8 cellular contexts compared by ENCODE assay signal in genomic region chrX:19739683-19740082, GRCh38.
A peak's percentile ranks its signal among the peaks of the same experiment; 100 is the strongest.
DNase-seq lines count a peak whose midpoint lies in the region; ATAC-seq and TF ChIP-seq lines count a peak whose summit lies in the region.

No MANE protein-coding gene starts in this region.

- intact Hi-C loops in activated B cell treated with CpG ODN at 0.5 μM for 24 hours (cut with micrococcal nuclease) = loop anchor here (1.0 to 10.0 kb wide), 6 partner anchors 55 to 328 kb away; partner anchors contain the start of gene BCLAF3
- intact Hi-C loops in dorsolateral prefrontal cortex (cut with DNase I) = loop anchor here in 1 of 2 donors (2.0 kb wide), 1 partner anchor 149 kb away; no protein-coding TSS in a partner anchor
- intact Hi-C loops in thyroid gland (cut with DNase I) = no loop called here

- H4K8ac ChIP-seq in mesenchymal stem cell (ENCODE audit: low read length) = no peak overlapping the region

- H3K23ac ChIP-seq in mesenchymal stem cell (ENCODE audit: low read length in 2 of 2) = no peak overlapping the region

- CTCF ChIA-PET in activated B cell treated with CpG ODN at 0.5 μM for 24 hours (lab: Charles Lee) = interaction anchor here (0.7 to 3.8 kb wide), 7 partner anchors 33 to 165 kb away, joined by 3 to 20 read pairs (median 4); partner anchors contain the start of gene SH3KBP1

- DNase-seq in activated T-cell treated with anti-CD3 and anti-CD28 coated beads for 1 hour (ENCODE audit: low read depth) (peak; percentile 11), activated T-cell treated with anti-CD3 and anti-CD28 coated beads for 4 hours (no peak), NB4 (ENCODE audit: low read depth) (peak; percentile 73), activated B cell treated with CpG ODN at 0.5 μM for 24 hours (no peak), dorsolateral prefrontal cortex (peak in 3 of 10 donors; percentile 6 to 31 (median 10)), mesenchymal stem cell (peak; percentile 66), thyroid gland (peak; percentile 37 to 42)

- no peak overlapping the region for H2AK5ac ChIP-seq in mesenchymal stem cell (ENCODE audit: low read length, severe bottlenecking)

- no peaks in the 10 kb centered on the region for H3K27me3 Mint-ChIP-seq in activated B cell treated with CpG ODN at 0.5 μM for 24 hours

- no peak overlapping the region for H4K91ac ChIP-seq in mesenchymal stem cell (ENCODE audit: low read length)

- H3K4me3 Mint-ChIP-seq in activated B cell treated with CpG ODN at 0.5 μM for 24 hours = no peak overlapping the region

- no peak overlapping the region for H2BK5ac ChIP-seq in mesenchymal stem cell (ENCODE audit: low read depth, low read length, poor library complexity, severe bottlenecking)

- peaks cover 0 to 3% of the 10 kb centered on the region in 2 experiments for H3K36me3 ChIP-seq in mesenchymal stem cell (ENCODE audit: control insufficient read depth in 1 of 2, insufficient read depth in 2 of 2, low read depth in 1 of 2, low read length in 2 of 2)
- no peaks in the 10 kb centered on the region for H3K36me3 ChIP-seq in thyroid gland

- H3K4me3 ChIP-seq in NB4 (ENCODE audit: low read depth, low read length) = no peak overlapping the region
- no peak overlapping the region for H3K4me3 ChIP-seq in dorsolateral prefrontal cortex
- no peak overlapping the region for H3K4me3 ChIP-seq in mesenchymal stem cell (ENCODE audit: insufficient read depth in 1 of 2, low read depth in 1 of 2, low read length in 2 of 2)
- H3K4me3 ChIP-seq in thyroid gland (replicated peaks in 1 of 3) = no peak overlapping the region

- peak; percentile 57 for ATAC-seq in activated B cell treated with CpG ODN at 0.5 μM for 24 hours (ENCODE audit: low read depth)
- ATAC-seq in HG03159 (IDR thresholded peaks at IDR 0.05; ENCODE audit: unreplicated experiment) = no peak

- H3K4me2 ChIP-seq in mesenchymal stem cell (ENCODE audit: low read length, poor library complexity, severe bottlenecking) = no peak overlapping the region

- WGBS in mesenchymal stem cell = 72% methylated on average over 3 of the region's 5 CpGs
- 67 to 69% methylated on average over 5 of the region's 5 CpGs for WGBS in thyroid gland, 2 donors

- TF ChIP-seq POLR2A in NB4 (IDR thresholded peaks at IDR 0.05; ENCODE audit: extremely low read depth, insufficient read length) (no peak), thyroid gland (IDR thresholded peaks at IDR 0.05) (no peak)

- POLR2A ChIA-PET in activated B cell treated with CpG ODN at 0.5 μM for 24 hours (lab: Charles Lee) = no interaction called here

- H3K14ac ChIP-seq in mesenchymal stem cell (ENCODE audit: low read length in 2 of 2) = no peak overlapping the region

- H3K4me1 Mint-ChIP-seq in activated B cell treated with CpG ODN at 0.5 μM for 24 hours = peaks cover 46% of the 10 kb centered on the region

- peaks cover 35% of the 10 kb centered on the region for H3K36me3 Mint-ChIP-seq in activated B cell treated with CpG ODN at 0.5 μM for 24 hours (ENCODE audit: low read depth)

- H3K9me3 ChIP-seq in mesenchymal stem cell (ENCODE audit: control insufficient read depth, low read length) (no peaks in the 10 kb centered on the region), thyroid gland (no peaks in the 10 kb centered on the region)

- no peak overlapping the region for H2BK120ac ChIP-seq in mesenchymal stem cell (ENCODE audit: low read depth, low read length)

- H3K27ac Mint-ChIP-seq in activated B cell treated with CpG ODN at 0.5 μM for 24 hours = no peak overlapping the region

- no peak overlapping the region for H2AFZ ChIP-seq in mesenchymal stem cell (ENCODE audit: low read depth, low read length)

- TF ChIP-seq CTCF in NB4 (IDR thresholded peaks at IDR 0.05; ENCODE audit: low read depth, low read length) (peak; percentile 49), activated B cell treated with CpG ODN at 0.5 μM for 24 hours (IDR thresholded peaks at IDR 0.05) (no peak), dorsolateral prefrontal cortex (IDR thresholded peaks at IDR 0.05 in 54 of 56, conservative IDR thresholded peaks at IDR 0.05 in 2 of 56; ENCODE audit: low read depth in 1 of 56, partially characterized antibody in 56 of 56) (peak; percentile 23 to 75 (median 62)), thyroid gland (IDR thresholded peaks at IDR 0.05) (peak in 5 of 6 experiments; percentile 11 to 52 (median 48))

- H3K27me3 ChIP-seq in dorsolateral prefrontal cortex (peaks cover 0 to 66% (median 21%) of the 10 kb centered on the region in 45 donors), mesenchymal stem cell (ENCODE audit: control insufficient read depth in 1 of 2, insufficient read depth in 1 of 2, low read length in 2 of 2) (no peaks in the 10 kb centered on the region), thyroid gland (no peaks in the 10 kb centered on the region)

- no peak overlapping the region for H3K27ac ChIP-seq in dorsolateral prefrontal cortex
- H3K27ac ChIP-seq in mesenchymal stem cell (ENCODE audit: low read length, poor library complexity, severe bottlenecking) = no peak overlapping the region
- no peak overlapping the region for H3K27ac ChIP-seq in thyroid gland

- no peak overlapping the region for H2BK15ac ChIP-seq in mesenchymal stem cell (ENCODE audit: low read depth, poor library complexity, severe bottlenecking)

- no peak overlapping the region for H2BK12ac ChIP-seq in mesenchymal stem cell (ENCODE audit: low read length in 2 of 2)

- H3K18ac ChIP-seq in mesenchymal stem cell (ENCODE audit: low read depth in 1 of 2, low read length in 2 of 2) = no peak overlapping the region

- no peak overlapping the region for H3K9ac ChIP-seq in mesenchymal stem cell (ENCODE audit: low read length)

- no peaks in the 10 kb centered on the region for H3K79me1 ChIP-seq in mesenchymal stem cell (replicated peaks; ENCODE audit: low read length, poor library complexity, severe bottlenecking)

- H3K9me3 Mint-ChIP-seq in activated B cell treated with CpG ODN at 0.5 μM for 24 hours = no peaks in the 10 kb centered on the region

- H3K4me1 ChIP-seq in mesenchymal stem cell (ENCODE audit: control insufficient read depth, insufficient read depth, low read depth, low read length) (no peaks in the 10 kb centered on the region), thyroid gland (no peaks in the 10 kb centered on the region)

- no peak overlapping the region for H3K4ac ChIP-seq in mesenchymal stem cell (ENCODE audit: low read depth in 1 of 2, low read length in 2 of 2)

Comparison
In these comparisons a context has a peak if more than half of its experiments do, and no peak if none do; other contexts are left out.
1. DNase-seq: peak in activated T-cell treated with anti-CD3 and anti-CD28 coated beads for 1 hour (single experiment), NB4 (single experiment), mesenchymal stem cell (single experiment) and thyroid gland (2 of 2); none in activated T-cell treated with anti-CD3 and anti-CD28 coated beads for 4 hours (single experiment) and activated B cell treated with CpG ODN at 0.5 μM for 24 hours (single experiment).